ENCODE assay signal across 13 cellular contexts in genomic region chr11:102138677-102139076, GRCh38. TPM values are rescaled to one million over a fixed set of nuclear protein-coding genes. Genes with fewer than 3 reads are reported as not detected.
A peak's percentile ranks its signal among the peaks of the same experiment; 100 is the strongest.
DNase-seq lines count a peak whose midpoint lies in the region; ATAC-seq and TF ChIP-seq lines count a peak whose summit lies in the region.
"Had no signal": no experiment of that assay in that cellular context is flagged by ENCODE, and none has a peak within 500 bp of the region (broad histone marks: within the 10 kb centered on the region; RNA-seq: fewer than 3 reads in every experiment).

No MANE protein-coding gene starts in this region.

- no peaks in the 10 kb centered on the region for H3K27me3 ChIP-seq in GM23248 (replicated peaks; ENCODE audit: insufficient read depth)
- no peaks in the 10 kb centered on the region for H3K27me3 ChIP-seq in skeletal muscle tissue (ENCODE audit: control insufficient read depth in 3 of 3, insufficient read depth in 3 of 3, low read length in 3 of 3)
- no peaks in the 10 kb centered on the region for H3K27me3 ChIP-seq in SJCRH30

- H3K4me2 ChIP-seq in GM23248 (ENCODE audit: unreplicated experiment): peak overlapping the region; percentile 74

- in situ Hi-C loops in GM23248 (cut with MboI): no loop called here

- H3K4me1 ChIP-seq in GM23248 (ENCODE audit: insufficient read depth) (peaks cover 59% of the 10 kb centered on the region), skeletal muscle tissue (ENCODE audit: control insufficient read depth in 3 of 3, insufficient read depth in 3 of 3, low read length in 3 of 3) (peaks cover 26 to 39% (median 36%) of the 10 kb centered on the region in 3 donors), SJCRH30 (no peaks in the 10 kb centered on the region)

- DNase-seq in GM23248: peak; percentile 82
- DNase-seq in SW 1271 (lab: John Stamatoyannopoulos, UW): peak; percentile 46 to 76
- peak; percentile 81 for DNase-seq in fibroblast of pulmonary artery (ENCODE audit: low read depth)
- no peak for DNase-seq in SJCRH30
- no peak for DNase-seq in stimulated activated CD4-positive, alpha-beta T cell treated with anti-CD3 and anti-CD28 coated beads, Interleukin-15, amount 100 ng/mL, for 24 hours
- no peak for DNase-seq in NCI-H1092 (lab: John Stamatoyannopoulos, UW)
- DNase-seq: naive B cell; NCI-H2227 treated with DMSO at 0.1 percent for 48 hours; stimulated activated CD4-positive, alpha-beta T cell treated with anti-CD3 and anti-CD28 coated beads, Interleukin-1b, Interleukin-23, amount 100 ng/mL, for 48 hours; substantia nigra; T-helper 17 cell had no signal

- no peaks in the 10 kb centered on the region for H4K20me1 ChIP-seq in GM23248 (ENCODE audit: insufficient read depth)

- H3F3A ChIP-seq in GM23248 (ENCODE audit: insufficient read depth): peaks cover 63% of the 10 kb centered on the region

- TF ChIP-seq CTCF in fibroblast of pulmonary artery (IDR thresholded peaks at IDR 0.05; ENCODE audit: low read length, missing control alignments): no peak

- no peaks in the 10 kb centered on the region; the same call in 1 of the 2 replicates for H3K9me2 ChIP-seq in GM23248 (ENCODE audit: insufficient read depth)

- no peak overlapping the region for H2AFZ ChIP-seq in GM23248

- H3K4me3 ChIP-seq in GM23248 (peak overlapping the region; percentile 44), fibroblast of pulmonary artery (replicated peaks; ENCODE audit: low read depth, low read length) (no peak overlapping the region), skeletal muscle tissue (ENCODE audit: low read length in 3 of 3) (no peak overlapping the region), SJCRH30 (no peak overlapping the region)

- H3K79me2 ChIP-seq in GM23248 (ENCODE audit: insufficient read depth): peaks cover 95% of the 10 kb centered on the region

- no peak for ATAC-seq in HG02840 (IDR thresholded peaks at IDR 0.05; ENCODE audit: low FRiP score, unreplicated experiment)
- ATAC-seq: T-helper 17 cell had no signal

- 3 to 6% methylated on average over 3 of the region's 3 CpGs for WGBS in GM23248 (ENCODE audit: low coverage in 1 of 2, low lambda C conversion rate in 2 of 2, missing lambda C conversion rate in 2 of 2), 2 experiments

- H3K27ac ChIP-seq in GM23248: peak overlapping the region; percentile 91
- peak overlapping the region; percentile 68 for H3K27ac ChIP-seq in skeletal muscle tissue (ENCODE audit: low read depth, low read length)
- no peak overlapping the region for H3K27ac ChIP-seq in SJCRH30

- H3K9me3 ChIP-seq in GM23248 (ENCODE audit: low read depth): no peaks in the 10 kb centered on the region
- no peaks in the 10 kb centered on the region for H3K9me3 ChIP-seq in skeletal muscle tissue (ENCODE audit: control insufficient read depth in 3 of 3, low read length in 3 of 3)
- no peaks in the 10 kb centered on the region for H3K9me3 ChIP-seq in SJCRH30 (replicated peaks)

- H3K9ac ChIP-seq in GM23248 (peak overlapping the region; percentile 57), skeletal muscle tissue (ENCODE audit: low read depth in 1 of 3, low read length in 3 of 3) (peak overlapping the region in 1 of 3 donors; percentile 13)

- peaks cover 12% of the 10 kb centered on the region for H3K36me3 ChIP-seq in GM23248 (ENCODE audit: low read depth)
- H3K36me3 ChIP-seq in skeletal muscle tissue (ENCODE audit: control insufficient read depth in 3 of 3, insufficient read depth in 3 of 3, low read length in 3 of 3): no peaks in the 10 kb centered on the region
- H3K36me3 ChIP-seq in SJCRH30: no peaks in the 10 kb centered on the region

RNA-seq across cellular contexts. Expression of gene YAP1, which starts 28.4 kb away (rescaled TPM):
- total RNA-seq in GM23248 (2014; rRNA removed; shearing (Covaris generic)): 118 and 136 TPM in 2 replicates
- 11.0 and 11.9 TPM in 2 replicates for polyA plus RNA-seq in GM23248 (2016; fragmentation: Nextera tagmentation; extraction: Ambion mirVana)
- total RNA-seq in skeletal muscle tissue: 49.6 TPM
- total RNA-seq in SJCRH30 (2014; rRNA removed; shearing (Covaris generic)): 37.5 and 42.7 TPM in 2 replicates

Comparison
In these comparisons a context has a peak if more than half of its experiments do, and no peak if none do; other contexts are left out.
1. DNase-seq: peak in GM23248 (single experiment), SW 1271 (2 of 2) and fibroblast of pulmonary artery (single experiment); none in SJCRH30 (0 of 2), stimulated activated CD4-positive, alpha-beta T cell treated with anti-CD3 and anti-CD28 coated beads, Interleukin-15, amount 100 ng/mL, for 24 hours (single experiment) and NCI-H1092 (single experiment).